In the genomic region with DNA sequence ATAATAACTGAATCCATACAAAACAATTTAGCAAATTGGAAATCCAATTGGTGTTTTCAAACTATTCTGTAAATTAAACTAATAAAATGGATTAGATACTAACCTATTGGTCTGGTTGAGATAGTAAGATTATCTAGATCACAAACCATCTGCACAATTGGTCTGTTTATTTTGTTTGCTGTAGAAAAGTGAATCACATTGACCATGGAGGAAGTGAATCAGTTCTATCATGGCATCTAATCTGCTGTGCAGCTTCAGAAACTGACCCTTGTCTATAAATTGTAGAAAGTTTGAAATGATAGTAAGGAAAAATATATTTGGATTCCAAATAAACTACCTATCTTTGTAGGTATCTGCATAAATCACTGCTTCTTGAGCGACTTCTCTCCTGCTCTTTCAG, we compare ENCODE assay signal across 1 cellular context.
TF ChIP-seq lines count a peak whose summit lies in the region.

No MANE protein-coding gene starts in this region.

TF ChIP-seq in SK-N-SH, 30 proteins besides CTCF, POLR2A, EP300 and RAD21 (continued from another document):
- TF ChIP-seq POLR2AphosphoS5 (IDR thresholded peaks at IDR 0.05; ENCODE audit: low read depth, low read length) (no peak), FOSL2 (IDR thresholded peaks at IDR 0.05; ENCODE audit: borderline replicate concordance, low read depth) (no peak), TAF1 (IDR thresholded peaks at IDR 0.05; ENCODE audit: borderline replicate concordance, low read depth, low read length) (no peak), GABPA (IDR thresholded peaks at IDR 0.05; ENCODE audit: low read depth) (no peak), RFX5 (IDR thresholded peaks at IDR 0.05; ENCODE audit: low read length) (no peak), SIN3A (IDR thresholded peaks at IDR 0.05; ENCODE audit: borderline replicate concordance, low read depth, low read length) (no peak), MXI1 (IDR thresholded peaks at IDR 0.05; ENCODE audit: low read depth, low read length) (no peak), TEAD4 (IDR thresholded peaks at IDR 0.05; ENCODE audit: borderline replicate concordance, insufficient read depth) (no peak)
- TF ChIP-seq, protein P1, sequence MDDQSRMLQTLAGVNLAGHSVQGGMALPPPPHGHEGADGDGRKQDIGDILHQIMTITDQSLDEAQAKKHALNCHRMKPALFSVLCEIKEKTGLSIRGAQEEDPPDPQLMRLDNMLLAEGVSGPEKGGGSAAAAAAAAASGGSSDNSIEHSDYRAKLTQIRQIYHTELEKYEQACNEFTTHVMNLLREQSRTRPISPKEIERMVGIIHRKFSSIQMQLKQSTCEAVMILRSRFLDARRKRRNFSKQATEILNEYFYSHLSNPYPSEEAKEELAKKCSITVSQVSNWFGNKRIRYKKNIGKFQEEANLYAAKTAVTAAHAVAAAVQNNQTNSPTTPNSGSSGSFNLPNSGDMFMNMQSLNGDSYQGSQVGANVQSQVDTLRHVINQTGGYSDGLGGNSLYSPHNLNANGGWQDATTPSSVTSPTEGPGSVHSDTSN (IDR thresholded peaks at IDR 0.05) = no peak
